In the genomic region with DNA sequence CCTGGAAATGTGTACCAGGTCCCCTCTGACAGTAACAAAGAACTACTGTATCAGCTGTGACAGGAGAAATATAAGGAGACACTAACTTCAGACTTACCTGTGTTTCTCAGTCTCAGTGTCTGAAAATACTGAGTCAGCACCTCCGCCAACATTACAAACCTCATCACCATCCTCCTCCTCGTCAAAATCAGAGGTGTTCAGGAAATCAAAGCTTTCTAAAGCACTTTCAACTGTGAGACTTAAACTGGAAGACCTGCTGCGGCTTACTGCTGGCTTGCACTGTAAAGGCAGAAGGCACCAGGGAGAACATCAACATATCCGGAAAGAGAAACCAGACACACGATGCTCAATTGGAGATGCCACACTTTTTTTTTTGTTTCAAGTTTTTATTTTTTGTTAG, we compare ENCODE assay signal across 1 cellular context.
TF ChIP-seq lines count a peak whose summit lies in the region.

No MANE protein-coding gene starts in this region.

TF ChIP-seq in HepG2, 621 proteins besides CTCF, POLR2A, EP300 and RAD21:
- TF ChIP-seq NFAT5 (CRISPR knock-in tag; IDR thresholded peaks at IDR 0.05), result no peak
- TF ChIP-seq POLR2AphosphoS5 (IDR thresholded peaks at IDR 0.05; ENCODE audit: low read depth, low read length), result no peak
- TF ChIP-seq MAFF (IDR thresholded peaks at IDR 0.05; ENCODE audit: low read depth, low read length), result peak; percentile 82
- TF ChIP-seq MAFK (conservative IDR thresholded peaks at IDR 0.05 in 1 of 2, IDR thresholded peaks at IDR 0.05 in 1 of 2; ENCODE audit: low read length in 2 of 2), result peak; percentile 90 to 91
